ENCODE assay signal across 10 cellular contexts in genomic region chr4:96352051-96352517, GRCh38.
A peak's percentile ranks its signal among the peaks of the same experiment; 100 is the strongest.
DNase-seq lines count a peak whose midpoint lies in the region; ATAC-seq, FAIRE-seq and TF ChIP-seq lines count a peak whose summit lies in the region.
"Had no signal": no experiment of that assay in that cellular context is flagged by ENCODE, and none has a peak within 500 bp of the region (broad histone marks: within the 10 kb centered on the region; RNA-seq: fewer than 3 reads in every experiment).

No MANE protein-coding gene starts in this region.

- H3K79me2 ChIP-seq in H1 (ENCODE audit: control insufficient read depth in 1 of 2, insufficient read depth in 2 of 2, low read length in 2 of 2), result no peaks in the 10 kb centered on the region

- no peaks in the 10 kb centered on the region for H3K36me3 Mint-ChIP-seq in activated CD4-positive, alpha-beta T cell treated with anti-CD3 and anti-CD28 coated beads for 36 hours (ENCODE audit: low read depth)
- H3K36me3 Mint-ChIP-seq: CD4-positive, alpha-beta memory T cell had no signal

- no peaks in the 10 kb centered on the region for H3K4me1 Mint-ChIP-seq in activated CD4-positive, alpha-beta T cell treated with anti-CD3 and anti-CD28 coated beads for 36 hours

- no peak for ATAC-seq in activated CD4-positive, alpha-beta T cell treated with anti-CD3 and anti-CD28 coated beads for 36 hours
- no peak for ATAC-seq in GM19452 (IDR thresholded peaks at IDR 0.05; ENCODE audit: unreplicated experiment)
- ATAC-seq in GM19023 (IDR thresholded peaks at IDR 0.05; ENCODE audit: unreplicated experiment), result no peak
- no peak for ATAC-seq in lower lobe of right lung
- ATAC-seq: effector memory CD8-positive, alpha-beta T cell had no signal

- no peak overlapping the region for H3K4me3 Mint-ChIP-seq in activated CD4-positive, alpha-beta T cell treated with anti-CD3 and anti-CD28 coated beads for 36 hours
- H3K4me3 Mint-ChIP-seq: CD4-positive, alpha-beta memory T cell; effector memory CD8-positive, alpha-beta T cell had no signal

- no peak overlapping the region for H3K4me2 ChIP-seq in H1 (ENCODE audit: insufficient read depth in 1 of 2, low read depth in 2 of 2, low read length in 2 of 2)

- no peak overlapping the region for H2BK20ac ChIP-seq in H1 (ENCODE audit: low read length)

- H3K36me3 ChIP-seq in H1 (ENCODE audit: control insufficient read depth in 2 of 4, insufficient read depth in 4 of 4, low read length in 3 of 4) (no peaks in the 10 kb centered on the region), lower lobe of right lung (no peaks in the 10 kb centered on the region)

- WGBS in H1 (ENCODE audit: extremely low coverage in 1 of 2, insufficient coverage in 1 of 2, insufficient read length in 1 of 2, insufficient replicate concordance in 2 of 2, low coverage in 1 of 2, low lambda C conversion rate in 2 of 2, missing lambda C conversion rate in 1 of 2), 2 experiments, result 43% methylated on average over 3 of the region's 3 CpGs; no CpG with 5 or more reads in 1 of the 2 experiments

- intact Hi-C loops in activated CD4-positive, alpha-beta T cell treated with anti-CD3 and anti-CD28 coated beads for 36 hours (cut with DNase I, micrococcal nuclease), result loop anchor here (2.0 to 5.0 kb wide), 3 partner anchors 515 to 1195 kb away; no protein-coding TSS in a partner anchor
- intact Hi-C loops in lower lobe of right lung (cut with DNase I), result no loop called here

- H3K4me1 ChIP-seq in H1 (replicated peaks in 1 of 4; ENCODE audit: control insufficient read depth in 3 of 4, insufficient read depth in 4 of 4, low read length in 3 of 4), result peaks cover 0 to 3% (median 0%) of the 10 kb centered on the region in 4 experiments; a peak in 1 of 7 replicates
- H3K4me1 ChIP-seq in lower lobe of right lung, result no peaks in the 10 kb centered on the region

- peak; percentile 76 for FAIRE-seq in H1 (lab: Jason Lieb, UNC)

- no peak overlapping the region for H3K23ac ChIP-seq in H1 (ENCODE audit: insufficient read length)

- H3K27ac Mint-ChIP-seq in activated CD4-positive, alpha-beta T cell treated with anti-CD3 and anti-CD28 coated beads for 36 hours, result no peak overlapping the region
- H3K27ac Mint-ChIP-seq: CD4-positive, alpha-beta memory T cell; effector memory CD8-positive, alpha-beta T cell had no signal

- H3K18ac ChIP-seq in H1 (ENCODE audit: extremely low read depth, low read length), result no peak overlapping the region

- no peak for TF ChIP-seq POLR2A in H1 (IDR thresholded peaks at IDR 0.05; ENCODE audit: control extremely low read depth in 1 of 2, low read depth in 2 of 2, low read length in 2 of 2)

- no peak overlapping the region for H3K9ac ChIP-seq in H1 (replicated peaks in 1 of 4; ENCODE audit: extremely low read depth in 1 of 4, low read depth in 3 of 4, low read length in 3 of 4)

- no peak overlapping the region for H3K14ac ChIP-seq in H1 (ENCODE audit: insufficient read length)

- peak; percentile 78 to 82 for TF ChIP-seq RAD21 in H1 (IDR thresholded peaks at IDR 0.05 in 1 of 2, conservative IDR thresholded peaks at IDR 0.05 in 1 of 2; ENCODE audit: low read depth in 2 of 2, low read length in 2 of 2)

- H3K79me1 ChIP-seq in H1 (ENCODE audit: low read depth, low read length), result no peaks in the 10 kb centered on the region

- H2AK5ac ChIP-seq in H1 (ENCODE audit: low read depth, low read length), result no peak overlapping the region

- no peak overlapping the region for H2AFZ ChIP-seq in H1 (ENCODE audit: low read length)

- no peak overlapping the region for H4K8ac ChIP-seq in H1 (ENCODE audit: extremely low read depth, insufficient read depth, low read length)

- H3K4ac ChIP-seq in H1 (replicated peaks; ENCODE audit: insufficient read length, low read depth, low read length), result no peak overlapping the region

- H3K4me3 ChIP-seq in H1 (ENCODE audit: extremely low read depth in 1 of 4, insufficient read depth in 2 of 4, low read depth in 3 of 4, low read length in 4 of 4) (no peak overlapping the region), lower lobe of right lung (no peak overlapping the region)

- no peaks in the 10 kb centered on the region for H3K9me3 Mint-ChIP-seq in activated CD4-positive, alpha-beta T cell treated with anti-CD3 and anti-CD28 coated beads for 36 hours (ENCODE audit: low read depth)

- H3K27ac ChIP-seq in H1 (ENCODE audit: low read depth, low read length) (no peak overlapping the region), lower lobe of right lung (no peak overlapping the region)

- no peaks in the 10 kb centered on the region for H3K27me3 ChIP-seq in H1 (replicated peaks in 1 of 4; ENCODE audit: control insufficient read depth in 3 of 4, extremely low read depth in 1 of 4, insufficient read depth in 3 of 4, low read length in 3 of 4)
- no peaks in the 10 kb centered on the region for H3K27me3 ChIP-seq in lower lobe of right lung (ENCODE audit: low read depth)

- H3K9me3 ChIP-seq in H1 (ENCODE audit: insufficient read depth in 2 of 2, low read depth in 1 of 2, low read length in 1 of 2) (no peaks in the 10 kb centered on the region), lower lobe of right lung (no peaks in the 10 kb centered on the region)

- no peaks in the 10 kb centered on the region for H3K23me2 ChIP-seq in H1 (ENCODE audit: low read depth, low read length)

- H4K20me1 ChIP-seq in H1 (replicated peaks in 1 of 2; ENCODE audit: control insufficient read depth in 1 of 2, insufficient read depth in 2 of 2, low read length in 2 of 2), result no peaks in the 10 kb centered on the region

- peak in 2 of 3 experiments; percentile 39 to 50; a peak in 2 of 4 replicates for TF ChIP-seq CTCF in H1 (IDR thresholded peaks at IDR 0.05; ENCODE audit: control extremely low read depth in 1 of 3, insufficient read depth in 1 of 3, low read depth in 1 of 3, low read length in 3 of 3)
- no peak for TF ChIP-seq CTCF in lower lobe of right lung (IDR thresholded peaks at IDR 0.05)

- TF ChIP-seq EP300 in H1 (IDR thresholded peaks at IDR 0.05; ENCODE audit: borderline replicate concordance in 1 of 2, low read depth in 2 of 2, low read length in 2 of 2), result no peak

- POLR2A ChIA-PET in activated CD4-positive, alpha-beta T cell treated with anti-CD3 and anti-CD28 coated beads for 36 hours (lab: Charles Lee), result no interaction called here
- POLR2A ChIA-PET in H1 (lab: Charles Lee; ENCODE audit: partially characterized antibody), result no interaction called here

- H2BK5ac ChIP-seq in H1 (ENCODE audit: low read depth, low read length), result no peak overlapping the region

- no peak overlapping the region for H2BK12ac ChIP-seq in H1 (ENCODE audit: low read depth, low read length)

- CTCF ChIA-PET in activated CD4-positive, alpha-beta T cell treated with anti-CD3 and anti-CD28 coated beads for 36 hours (lab: Charles Lee), result no interaction called here
- CTCF ChIA-PET in H1 (lab: Charles Lee; ENCODE audit: partially characterized antibody), result interaction anchor here (1.0 to 2.4 kb wide), 9 partner anchors 9 to 1164 kb away, joined by 3 to 10 read pairs (median 4); partner anchors contain the start of gene PDHA2

- no peak overlapping the region for H2BK120ac ChIP-seq in H1 (replicated peaks; ENCODE audit: low read depth, low read length)

- DNase-seq in activated CD4-positive, alpha-beta T cell treated with anti-CD3 and anti-CD28 coated beads for 36 hours, result peak; percentile 43
- no peak for DNase-seq in activated CD4-positive, alpha-beta T cell treated with anti-CD3 and anti-CD28 coated beads, Interleukin-2, amount 50 U/mL, for 1 hour
- peak; percentile 64 for DNase-seq in NCI-H82 (lab: John Stamatoyannopoulos, UW)
- peak in 1 of 2 experiments; percentile 48 for DNase-seq in H1 (ENCODE audit: low read depth in 1 of 2, low spot score in 2 of 2)
- DNase-seq in pulmonary artery endothelial cell (ENCODE audit: low read depth, low spot score), result peak; percentile 33
- DNase-seq in lower lobe of right lung, result no peak
- DNase-seq: CD4-positive, alpha-beta memory T cell; effector memory CD8-positive, alpha-beta T cell had no signal

- H2BK15ac ChIP-seq in H1 (ENCODE audit: low read length), result no peak overlapping the region

- H4K91ac ChIP-seq in H1 (replicated peaks; ENCODE audit: insufficient read length, low read length), result no peak overlapping the region

- no peaks in the 10 kb centered on the region for H3K27me3 Mint-ChIP-seq in activated CD4-positive, alpha-beta T cell treated with anti-CD3 and anti-CD28 coated beads for 36 hours
- H3K27me3 Mint-ChIP-seq: CD4-positive, alpha-beta memory T cell; effector memory CD8-positive, alpha-beta T cell had no signal

- H3K56ac ChIP-seq in H1 (replicated peaks; ENCODE audit: insufficient read length, low read depth, low read length), result no peak overlapping the region

- H4K5ac ChIP-seq in H1 (ENCODE audit: insufficient read length, low read depth, low read length), result no peak overlapping the region

TF ChIP-seq in H1, 55 proteins besides CTCF, POLR2A, EP300 and RAD21:
- peak; percentile 71 for TF ChIP-seq MAFK (IDR thresholded peaks at IDR 0.05; ENCODE audit: low read depth, low read length)
- TF ChIP-seq BACH1 (IDR thresholded peaks at IDR 0.05; ENCODE audit: low read length), result peak; percentile 78
- no peak for TF ChIP-seq ATF3 (IDR thresholded peaks at IDR 0.05; ENCODE audit: insufficient read depth, low read depth, low read length)
- no peak for TF ChIP-seq NANOG (IDR thresholded peaks at IDR 0.05; ENCODE audit: insufficient read depth, low read depth, low read length, poor library complexity, severe bottlenecking)
- TF ChIP-seq JUND (IDR thresholded peaks at IDR 0.05; ENCODE audit: low read length), result no peak
- no peak for TF ChIP-seq ZNF274 (IDR thresholded peaks at IDR 0.05; ENCODE audit: borderline replicate concordance, extremely low read depth, low read length)
- no peak for TF ChIP-seq PHF8 (conservative IDR thresholded peaks at IDR 0.05; ENCODE audit: low read depth, low read length)
- no peak for TF ChIP-seq CBX5 (IDR thresholded peaks at IDR 0.05; ENCODE audit: low read depth, low read length)
- peak; percentile 51; the same call in 1 of the 2 replicates for TF ChIP-seq CEBPB (IDR thresholded peaks at IDR 0.05; ENCODE audit: low read depth, low read length)
TF ChIP-seq in H1: peak in this region for 3.

Comparison
In these comparisons a context has a peak if more than half of its experiments do, and no peak if none do; other contexts are left out.
1. DNase-seq: peak in activated CD4-positive, alpha-beta T cell treated with anti-CD3 and anti-CD28 coated beads for 36 hours (single experiment), NCI-H82 (single experiment) and pulmonary artery endothelial cell (single experiment); none in activated CD4-positive, alpha-beta T cell treated with anti-CD3 and anti-CD28 coated beads, Interleukin-2, amount 50 U/mL, for 1 hour (single experiment) and lower lobe of right lung (single experiment).